In genomic region chr10:50992356-50992866, GRCh38 we compare ENCODE assay signal across 10 cellular contexts.
DNase-seq lines count a peak whose midpoint lies in the region; ATAC-seq, FAIRE-seq and TF ChIP-seq lines count a peak whose summit lies in the region.
"Had no signal": no experiment of that assay in that cellular context is flagged by ENCODE, and none has a peak within 500 bp of the region (broad histone marks: within the 10 kb centered on the region; RNA-seq: fewer than 3 reads in every experiment).

No MANE protein-coding gene starts in this region.

- H3K9me1 ChIP-seq in endothelial cell of umbilical vein (replicated peaks; ENCODE audit: control insufficient read depth, extremely low read depth, insufficient read depth, low read length) = no peaks in the 10 kb centered on the region

- BruUV-seq in PC-3 (replicated peaks; lab: Mats Ljungman, UMichigan) (no TSS peak), endothelial cell of umbilical vein (replicated peaks; lab: Mats Ljungman, UMichigan) (no TSS peak)

- H3K9me3 ChIP-seq in PC-3 (ENCODE audit: low read length) = no peaks in the 10 kb centered on the region
- no peaks in the 10 kb centered on the region for H3K9me3 ChIP-seq in endothelial cell of umbilical vein (replicated peaks; ENCODE audit: control insufficient read depth, insufficient read depth, low read length)
- no peaks in the 10 kb centered on the region for H3K9me3 ChIP-seq in lung (ENCODE audit: control insufficient read depth in 2 of 2, insufficient read depth in 1 of 2, low read length in 1 of 2)
- H3K9me3 ChIP-seq in subcutaneous abdominal adipose tissue (ENCODE audit: control insufficient read depth in 5 of 5, low read length in 5 of 5) = no peaks in the 10 kb centered on the region

- 19 to 21% methylated on average over 13 of the region's 13 CpGs for WGBS in lung, 2 donors

- no peak overlapping the region for H2AFZ ChIP-seq in PC-3 (ENCODE audit: low read length)
- peak overlapping the region; percentile 91 for H2AFZ ChIP-seq in endothelial cell of umbilical vein (ENCODE audit: low read depth, low read length)

- H4K20me1 ChIP-seq in PC-3 (ENCODE audit: low read length) (no peaks in the 10 kb centered on the region), endothelial cell of umbilical vein (replicated peaks; ENCODE audit: control insufficient read depth, extremely low read depth, insufficient read depth, low read length) (no peaks in the 10 kb centered on the region)

- POLR2A ChIA-PET in PC-3 (lab: Charles Lee; ENCODE audit: unreplicated experiment) (no interaction called here), endothelial cell of umbilical vein (lab: Charles Lee) (no interaction called here)

- no peak overlapping the region for H3K9ac ChIP-seq in PC-3 (ENCODE audit: low read length)
- no peak overlapping the region for H3K9ac ChIP-seq in endothelial cell of umbilical vein (replicated peaks; ENCODE audit: extremely low read depth, insufficient read depth, low read length)
- H3K9ac ChIP-seq in subcutaneous abdominal adipose tissue (ENCODE audit: low read length in 5 of 5) = peak overlapping the region in 2 of 5 donors; percentile 37 to 53

- H3K27ac ChIP-seq in PC-3 (ENCODE audit: low read length) (no peak overlapping the region), endothelial cell of umbilical vein (ENCODE audit: insufficient read depth, low read depth, low read length) (no peak overlapping the region), lung (ENCODE audit: low read depth in 1 of 2, low read length in 1 of 2) (peak overlapping the region; percentile 91 to 92), subcutaneous abdominal adipose tissue (ENCODE audit: low read depth, low read length) (peak overlapping the region; percentile 15)

- no peak for TF ChIP-seq POLR2A in endothelial cell of umbilical vein (IDR thresholded peaks at IDR 0.05; ENCODE audit: low read depth, low read length)

- CTCF ChIA-PET in PC-3 (lab: Charles Lee) (no interaction called here), endothelial cell of umbilical vein (lab: Charles Lee) (interaction anchor here (1.4 kb wide), 1 partner anchor 1788 kb away, joined by 3 read pairs; no protein-coding TSS in a partner anchor)

- no peak for FAIRE-seq in endothelial cell of umbilical vein (lab: Jason Lieb, UNC)

- no peaks in the 10 kb centered on the region for H3F3A ChIP-seq in PC-3 (ENCODE audit: low read length, unreplicated experiment)

- H3K36me3 ChIP-seq in PC-3 (ENCODE audit: low read depth, low read length) (no peaks in the 10 kb centered on the region), endothelial cell of umbilical vein (ENCODE audit: control insufficient read depth in 2 of 2, extremely low read depth in 1 of 2, insufficient read depth in 2 of 2, low read length in 2 of 2) (no peaks in the 10 kb centered on the region), lung (ENCODE audit: control insufficient read depth in 2 of 2, insufficient read depth in 2 of 2, low read length in 2 of 2) (no peaks in the 10 kb centered on the region), subcutaneous abdominal adipose tissue (ENCODE audit: control insufficient read depth in 5 of 5, insufficient read depth in 5 of 5, low read length in 5 of 5) (no peaks in the 10 kb centered on the region)

- ATAC-seq in PC-3 (no peak), lung (ENCODE audit: insufficient read depth, low FRiP score) (no peak), GM19328 (IDR thresholded peaks at IDR 0.05; ENCODE audit: unreplicated experiment) (no peak)

- H3K4me1 ChIP-seq in PC-3 (ENCODE audit: insufficient read depth, low read length) (peaks cover 18% of the 10 kb centered on the region), endothelial cell of umbilical vein (ENCODE audit: control insufficient read depth, extremely low read depth, insufficient read depth, low read length) (peaks cover 6% of the 10 kb centered on the region), lung (ENCODE audit: control insufficient read depth in 2 of 2, insufficient read depth in 2 of 2, low read length in 2 of 2) (peaks cover 3 to 6% of the 10 kb centered on the region in 2 donors), subcutaneous abdominal adipose tissue (ENCODE audit: control insufficient read depth in 5 of 5, insufficient read depth in 5 of 5, low read length in 5 of 5) (peaks cover 0 to 26% (median 23%) of the 10 kb centered on the region in 5 donors)

- dilution Hi-C loops in endothelial cell of umbilical vein (cut with MboI; ENCODE audit: extremely low pct_ligation_motif_present, low sequenced_read_pairs) = no loop called here

- DNase-seq in PC-3 (peak; percentile 14), endothelial cell of umbilical vein (ENCODE audit: low read depth, low spot score) (no peak), lung (ENCODE audit: low spot score) (no peak), 8988T (no peak), SHP77 (lab: John Stamatoyannopoulos, UW) (no peak)
- no peak for DNase-seq in activated CD4-positive, alpha-beta T cell treated with anti-CD3 and anti-CD28 coated beads, Interleukin-2, amount 50 U/mL, for 1 hour
- DNase-seq: activated CD4-positive, alpha-beta memory T cell treated with anti-CD3 and anti-CD28 coated beads for 36 hours; NCI-H2107 had no signal

- H3K27me3 ChIP-seq in PC-3 (ENCODE audit: low read length) = peaks cover 62% of the 10 kb centered on the region
- peaks cover 18 to 50% of the 10 kb centered on the region in 2 experiments for H3K27me3 ChIP-seq in endothelial cell of umbilical vein (ENCODE audit: control insufficient read depth in 2 of 2, insufficient read depth in 2 of 2, low read length in 2 of 2)
- no peaks in the 10 kb centered on the region for H3K27me3 ChIP-seq in lung (ENCODE audit: control insufficient read depth, insufficient read depth)
- peaks cover 17 to 28% (median 26%) of the 10 kb centered on the region in 5 donors for H3K27me3 ChIP-seq in subcutaneous abdominal adipose tissue (ENCODE audit: control insufficient read depth in 5 of 5, insufficient read depth in 4 of 5, low read length in 5 of 5)

- H3K9me2 ChIP-seq in PC-3 (replicated peaks; ENCODE audit: low read length) = no peaks in the 10 kb centered on the region

- no peak overlapping the region for H3K4me2 ChIP-seq in PC-3 (ENCODE audit: low read length)
- H3K4me2 ChIP-seq in endothelial cell of umbilical vein (ENCODE audit: insufficient read depth, low read length) = no peak overlapping the region

- H3K79me2 ChIP-seq in PC-3 (ENCODE audit: low read length) = no peaks in the 10 kb centered on the region
- H3K79me2 ChIP-seq in endothelial cell of umbilical vein (ENCODE audit: control insufficient read depth, insufficient read depth, low read length) = no peaks in the 10 kb centered on the region

- no peak for TF ChIP-seq CTCF in PC-3 (conservative IDR thresholded peaks at IDR 0.05; ENCODE audit: low read depth, low read length)
- TF ChIP-seq CTCF in endothelial cell of umbilical vein (IDR thresholded peaks at IDR 0.05; ENCODE audit: extremely low read depth in 1 of 2, insufficient read depth in 1 of 2, low read depth in 1 of 2, low read length in 2 of 2) = no peak
- TF ChIP-seq CTCF in lung (IDR thresholded peaks at IDR 0.05; ENCODE audit: control extremely low read depth, extremely low read depth) = no peak

- no peak overlapping the region for H3K4me3 ChIP-seq in PC-3 (ENCODE audit: low read length)
- H3K4me3 ChIP-seq in endothelial cell of umbilical vein (replicated peaks in 1 of 3; ENCODE audit: insufficient read depth in 1 of 3, low read depth in 1 of 3, low read length in 3 of 3) = no peak overlapping the region
- H3K4me3 ChIP-seq in lung = peak overlapping the region; percentile 75
- H3K4me3 ChIP-seq in subcutaneous abdominal adipose tissue (ENCODE audit: low read depth in 1 of 5, low read length in 5 of 5) = peak overlapping the region; percentile 56 to 80 (median 75)

- intact Hi-C loops in PC-3 (cut with micrococcal nuclease) (no loop called here), endothelial cell of umbilical vein (cut with micrococcal nuclease) (no loop called here)

TF ChIP-seq in endothelial cell of umbilical vein, 7 proteins besides CTCF, POLR2A, EP300 and RAD21:
- no peak for TF ChIP-seq FOS (IDR thresholded peaks at IDR 0.05; ENCODE audit: borderline replicate concordance, insufficient read depth, low read length)

Comparison
In these comparisons a context has a peak if more than half of its experiments do, and no peak if none do; other contexts are left out.
1. H3K27ac ChIP-seq: peak in lung (2 of 2) and subcutaneous abdominal adipose tissue (single experiment); none in PC-3 (single experiment) and endothelial cell of umbilical vein (single experiment).
2. H3K4me3 ChIP-seq: peak in lung (single experiment) and subcutaneous abdominal adipose tissue (5 of 5); none in PC-3 (single experiment) and endothelial cell of umbilical vein (0 of 3).